Comparison of ENCODE assay signal across 8 cellular contexts in genomic region chr11:13668102-13668956, GRCh38. TPM values are rescaled to one million over a fixed set of nuclear protein-coding genes. Genes with fewer than 3 reads are reported as not detected.
DNase-seq lines count a peak whose midpoint lies in the region; ATAC-seq and TF ChIP-seq lines count a peak whose summit lies in the region.

Gene FAR1 (plus strand): TSS chr11:13668668. CDS start chr11:13694766, 26,098 bp downstream.

- 0 out of 2 replicates have a peak, but pooled peaks cover 3% of the 10 kb centered on the region for H3F3A ChIP-seq in DOHH2 (ENCODE audit: control insufficient read depth, insufficient read depth)

- H3K27ac ChIP-seq in DOHH2 (ENCODE audit: low read depth, low read length) (peak within 1 kb of the TSS; percentile 45), KOPT-K1 (ENCODE audit: low read depth, low read length, poor library complexity, severe bottlenecking) (peak within 1 kb of the TSS; percentile 65), Peyer's patch (peak within 1 kb of the TSS; percentile 86 to 91 (median 88))

- DNase-seq in Peyer's patch (peak; percentile 93 to 98 (median 98)), myocyte (ENCODE audit: low read depth) (peak; percentile 100)
- DNase-seq in activated T-cell treated with anti-CD3 and anti-CD28 coated beads, Interleukin-2, amount 50 U/mL, for 72 hours = peak; percentile 97 to 98
- peak; percentile 95 to 96 for DNase-seq in stimulated activated CD8-positive, alpha-beta memory T cell treated with anti-CD3 and anti-CD28 coated beads, Interleukin-7, amount 100 ng/mL, for 48 hours (ENCODE audit: extremely low read depth in 1 of 2, low read depth in 1 of 2)

- peaks cover 8% of the 10 kb centered on the region for H4K20me1 ChIP-seq in DOHH2 (ENCODE audit: control insufficient read depth, insufficient read depth, low read depth, low read length)

- no peaks in the 10 kb centered on the region for H3K9me3 Mint-ChIP-seq in activated T-cell treated with anti-CD3 and anti-CD28 coated beads, Interleukin-2, amount 50 U/mL, for 72 hours

- peaks cover 46% of the 10 kb centered on the region for H3K4me1 Mint-ChIP-seq in activated T-cell treated with anti-CD3 and anti-CD28 coated beads, Interleukin-2, amount 50 U/mL, for 72 hours (ENCODE audit: low read depth)

- peaks cover 8 to 9% of the 10 kb centered on the region in 2 donors for H3K36me3 Mint-ChIP-seq in activated T-cell treated with anti-CD3 and anti-CD28 coated beads, Interleukin-2, amount 50 U/mL, for 72 hours (ENCODE audit: insufficient read depth in 2 of 2)

- H3K4me1 ChIP-seq in DOHH2 (ENCODE audit: control insufficient read depth, low read length) (peaks cover 33% of the 10 kb centered on the region), Peyer's patch (peaks cover 0 to 13% (median 0%) of the 10 kb centered on the region in 4 donors)

- peak within 1 kb of the TSS; percentile 91 to 100 for H3K4me3 Mint-ChIP-seq in activated T-cell treated with anti-CD3 and anti-CD28 coated beads, Interleukin-2, amount 50 U/mL, for 72 hours

- H3K9me2 ChIP-seq in DOHH2 (replicated peaks; ENCODE audit: control insufficient read depth, low read length) = no peaks in the 10 kb centered on the region

- ATAC-seq in GM21737 (IDR thresholded peaks at IDR 0.05; ENCODE audit: unreplicated experiment) = peak; percentile 88
- peak; percentile 92 for ATAC-seq in activated T-cell treated with anti-CD3 and anti-CD28 coated beads, Interleukin-2, amount 50 U/mL, for 72 hours (replicated peaks in 1 of 2)
- peak; percentile 95 for ATAC-seq in esophagus mucosa

- H3K4me3 ChIP-seq in DOHH2 (ENCODE audit: low read length) (peak within 1 kb of the TSS; percentile 85), Peyer's patch (peak within 1 kb of the TSS; percentile 77 to 96 (median 88))

- peak; percentile 78 to 87 for TF ChIP-seq POLR2A in Peyer's patch (IDR thresholded peaks at IDR 0.05)

- H3K36me3 ChIP-seq in DOHH2 (ENCODE audit: control insufficient read depth, low read length) (peaks cover 28% of the 10 kb centered on the region), KOPT-K1 (ENCODE audit: insufficient read depth, low read length) (no peaks in the 10 kb centered on the region), Peyer's patch (no peaks in the 10 kb centered on the region)

- peak within 1 kb of the TSS; percentile 94 for H3K27ac Mint-ChIP-seq in activated T-cell treated with anti-CD3 and anti-CD28 coated beads, Interleukin-2, amount 50 U/mL, for 72 hours

- H3K9me3 ChIP-seq in DOHH2 (ENCODE audit: control insufficient read depth, insufficient read depth, low read length) (no peaks in the 10 kb centered on the region), KOPT-K1 (ENCODE audit: insufficient read depth, low read length, poor library complexity, severe bottlenecking) (peaks cover 9% of the 10 kb centered on the region), Peyer's patch (no peaks in the 10 kb centered on the region)

- H3K27me3 ChIP-seq in DOHH2 (ENCODE audit: control insufficient read depth, low read length) (no peaks in the 10 kb centered on the region), Peyer's patch (no peaks in the 10 kb centered on the region)

- peaks cover 51% of the 10 kb centered on the region for H3K79me2 ChIP-seq in DOHH2 (ENCODE audit: control insufficient read depth, low read length)

- peaks cover 6% of the 10 kb centered on the region for H3K27me3 Mint-ChIP-seq in activated T-cell treated with anti-CD3 and anti-CD28 coated beads, Interleukin-2, amount 50 U/mL, for 72 hours (ENCODE audit: low read depth)

- TF ChIP-seq CTCF in DOHH2 (IDR thresholded peaks at IDR 0.05; ENCODE audit: low read depth, low read length, poor library complexity, severe bottlenecking) (peak; percentile 62), Peyer's patch (IDR thresholded peaks at IDR 0.05) (peak in 5 of 6 experiments; percentile 54 to 85 (median 74))

- H3K4me2 ChIP-seq in DOHH2 (ENCODE audit: low read length) = peak within 1 kb of the TSS; percentile 86

RNA-seq across cellular contexts. Expression of gene FAR1, which starts in this region (rescaled TPM):
- total RNA-seq in Peyer's patch (100 to 1,000 TPM in 1 of 4 donors, 10 to 100 TPM in 3; 35.2 to 125 (median 74.0) TPM), esophagus mucosa (113 TPM), myocyte (35.2 and 46.3 TPM in 2 replicates)
- 10 to 100 TPM; 49.4 to 53.4 TPM for total RNA-seq in activated T-cell treated with anti-CD3 and anti-CD28 coated beads, Interleukin-2, amount 50 U/mL, for 72 hours
- 17.6 TPM for polyA plus RNA-seq in myocyte (2012)

Comparison
In these comparisons a context has a peak if more than half of its experiments do, and no peak if none do; other contexts are left out.
1. Peak in every context shown above with its lines: DNase-seq, ATAC-seq, H3K4me3 ChIP-seq and H3K27ac ChIP-seq.